19 cellular contexts compared by ENCODE assay signal in genomic region chr18:22434973-22435608, GRCh38. TPM values are rescaled to one million over a fixed set of nuclear protein-coding genes. Genes with fewer than 3 reads are reported as not detected.
DNase-seq lines count a peak whose midpoint lies in the region; ATAC-seq, FAIRE-seq and TF ChIP-seq lines count a peak whose summit lies in the region.
"Had no signal": no experiment of that assay in that cellular context is flagged by ENCODE, and none has a peak within 500 bp of the region (broad histone marks: within the 10 kb centered on the region; RNA-seq: fewer than 3 reads in every experiment).

No MANE protein-coding gene starts in this region.

- DNase-seq in A549 (ENCODE audit: low read depth in 1 of 2, low spot score in 1 of 2) = peak in 1 of 2 experiments; percentile 34
- peak; percentile 68 for DNase-seq in HFFc6
- peak; percentile 49 for DNase-seq in astrocyte of the hippocampus (ENCODE audit: low read depth, low spot score)
- peak; percentile 83 to 90 for DNase-seq in foreskin keratinocyte
- no peak for DNase-seq in left ventricle myocardium superior
- no peak for DNase-seq in NCI-H1092 (lab: John Stamatoyannopoulos, UW)
- DNase-seq in SK-N-DZ (ENCODE audit: low spot score) = no peak
- no peak for DNase-seq in NCI-H748 treated with DMSO at 0.1 percent for 48 hours (lab: John Stamatoyannopoulos, UW)
- DNase-seq: activated CD4-positive, alpha-beta T cell treated with anti-CD3 and anti-CD28 coated beads, Interleukin-2, amount 50 U/mL, for 48 hours; cortex of kidney; foreskin melanocyte; NCI-H2171; upper lobe of right lung had no signal

- H3K27ac ChIP-seq in A549 (peak overlapping the region; percentile 27 to 75; a peak in 5 of 6 replicates), foreskin keratinocyte (peak overlapping the region; percentile 94)
- H3K27ac ChIP-seq: neutrophil, upper lobe of right lung had no signal

- peak; percentile 66 to 74 for ATAC-seq in A549
- ATAC-seq in foreskin keratinocyte = peak; percentile 81
- no peak for ATAC-seq in left ventricle myocardium superior
- ATAC-seq: HCT116; stimulated activated memory B cell treated with anti-CD40 and anti-IgM and Interleukin-4, amounts not matched to agents 10 μg/mL and 1 μg/mL and 100 μg/mL, for 72 hours; upper lobe of right lung had no signal

- H3K4me3 ChIP-seq in A549 = no peak overlapping the region
- H3K4me3 ChIP-seq: upper lobe of right lung had no signal

- no peak for TF ChIP-seq POLR2A in A549 (IDR thresholded peaks at IDR 0.05; ENCODE audit: low read length)

- POLR2A ChIA-PET in A549 (lab: Yijun Ruan, JAX) = interaction anchor here (0.6 kb wide), 1 partner anchor 31 kb away, joined by 3 read pairs; no protein-coding TSS in a partner anchor

- 20% methylated on average over 5 of the region's 5 CpGs for WGBS in A549 (ENCODE audit: missing lambda C conversion rate)

- CTCF ChIA-PET in A549 (lab: Yijun Ruan, JAX) = interaction anchor here (1.1 kb wide), 1 partner anchor 128 kb away, joined by 5 read pairs; no protein-coding TSS in a partner anchor

- H3K4me1 ChIP-seq in A549 (peaks cover 27% of the 10 kb centered on the region), foreskin keratinocyte (peaks cover 31% of the 10 kb centered on the region)

- H3K4me1 Mint-ChIP-seq in HFFc6 (ENCODE audit: low read depth) = peaks cover 63% of the 10 kb centered on the region
- H3K4me1 Mint-ChIP-seq: stimulated activated memory B cell treated with anti-CD40 and anti-IgM and Interleukin-4, amounts not matched to agents 10 μg/mL and 1 μg/mL and 100 μg/mL, for 72 hours had no signal

- peak overlapping the region; percentile 29 for H3K4me2 ChIP-seq in A549

- TF ChIP-seq EP300 in A549 (IDR thresholded peaks at IDR 0.05) = no peak

- no peaks in the 10 kb centered on the region for H3K36me3 Mint-ChIP-seq in HFFc6 (ENCODE audit: low read depth)
- H3K36me3 Mint-ChIP-seq: stimulated activated memory B cell treated with anti-CD40 and anti-IgM and Interleukin-4, amounts not matched to agents 10 μg/mL and 1 μg/mL and 100 μg/mL, for 72 hours had no signal

- H3K9me3 Mint-ChIP-seq in HFFc6 = no peaks in the 10 kb centered on the region

- H3K27me3 ChIP-seq in foreskin keratinocyte = no peaks in the 10 kb centered on the region
- H3K27me3 ChIP-seq: neutrophil, upper lobe of right lung had no signal

- intact Hi-C loops in left ventricle myocardium superior (cut with micrococcal nuclease) = no loop called here

- H3K9me3 ChIP-seq in A549 = no peaks in the 10 kb centered on the region
- H3K9me3 ChIP-seq: neutrophil, upper lobe of right lung had no signal

- no peak for FAIRE-seq in A549 (lab: Jason Lieb, UNC)
- FAIRE-seq: TTC549 had no signal

- peak overlapping the region; percentile 72 for H3K4me3 Mint-ChIP-seq in HFFc6
- H3K4me3 Mint-ChIP-seq: stimulated activated memory B cell treated with anti-CD40 and anti-IgM and Interleukin-4, amounts not matched to agents 10 μg/mL and 1 μg/mL and 100 μg/mL, for 72 hours had no signal

- H3K27me3 Mint-ChIP-seq in HFFc6 (ENCODE audit: insufficient read depth) = no peaks in the 10 kb centered on the region
- H3K27me3 Mint-ChIP-seq: stimulated activated memory B cell treated with anti-CD40 and anti-IgM and Interleukin-4, amounts not matched to agents 10 μg/mL and 1 μg/mL and 100 μg/mL, for 72 hours had no signal

- no peak for TF ChIP-seq CTCF in A549 (IDR thresholded peaks at IDR 0.05)
- TF ChIP-seq CTCF in HFFc6 (IDR thresholded peaks at IDR 0.05) = no peak
- no peak for TF ChIP-seq CTCF in foreskin keratinocyte (conservative IDR thresholded peaks at IDR 0.05)

- no peak for TF ChIP-seq RAD21 in A549 (conservative IDR thresholded peaks at IDR 0.05 in 1 of 2, IDR thresholded peaks at IDR 0.05 in 1 of 2)

- H3K27ac Mint-ChIP-seq in HFFc6 = peak overlapping the region; percentile 81
- H3K27ac Mint-ChIP-seq: stimulated activated memory B cell treated with anti-CD40 and anti-IgM and Interleukin-4, amounts not matched to agents 10 μg/mL and 1 μg/mL and 100 μg/mL, for 72 hours had no signal

TF ChIP-seq in A549, 52 proteins besides CTCF, POLR2A, EP300 and RAD21:
- TF ChIP-seq ESRRA (IDR thresholded peaks at IDR 0.05; ENCODE audit: borderline replicate concordance, low read length) (no peak), FOSL2 (IDR thresholded peaks at IDR 0.05) (no peak), FOSL2 (CRISPR knock-in tag; IDR thresholded peaks at IDR 0.05) (peak; percentile 26; the same call in 1 of the 2 replicates)

RNA-seq across cellular contexts. Expression of gene CTAGE1, which starts 17.4 kb away (rescaled TPM):
- polyA plus RNA-seq in A549 (2011; rRNA removed) (0.01 and 0.03 TPM in 2 replicates), A549 (2017; fragmentation: RNase III; extraction: RNeasy Plus Mini Kit Qiagen cat#74134 plus additional on column Dnase treatment) (0.03 TPM in 1 of 3 replicates, not detected in the others), foreskin keratinocyte (not detected in 2 replicates)
- not detected in 2 replicates for polyA plus RNA-seq in A549 (2012; cell fraction: cytosol; rRNA removed)
- not detected in 2 replicates for polyA plus RNA-seq in A549 (2012; cell fraction: nucleus; rRNA removed)
- 0.05 TPM in 1 of 2 replicates, not detected in the other for polyA minus RNA-seq in A549 (2011; rRNA and poly(A)+ RNA removed)
- total RNA-seq in HFFc6 (2021; fragmentation: NEBNext Ultra II Directional; extraction: Animal tissue kit (Norgen Biotek cat#: 25700)) = under 1 TPM; 0.11 to 0.30 (median 0.12) TPM
- total RNA-seq in foreskin keratinocyte (not detected in 2 replicates), left ventricle myocardium superior (not detected)
- polyA plus RNA-seq in SK-N-DZ (2014; cell fraction: cytosol; rRNA removed) = not detected in 2 replicates
- polyA plus RNA-seq in SK-N-DZ (2014; cell fraction: nucleus; rRNA removed) = not detected in 2 replicates
- total RNA-seq: SK-MEL-5, upper lobe of right lung had no signal
- polyA plus RNA-seq: adipose tissue had no signal

Comparison
In these comparisons a context has a peak if more than half of its experiments do, and no peak if none do; other contexts are left out.
1. DNase-seq: peak in HFFc6 (single experiment), astrocyte of the hippocampus (single experiment) and foreskin keratinocyte (2 of 2); none in left ventricle myocardium superior (single experiment), NCI-H1092 (single experiment), SK-N-DZ (single experiment) and NCI-H748 treated with DMSO at 0.1 percent for 48 hours (single experiment).